ENCODE assay signal across 33 cellular contexts in the genomic region with DNA sequence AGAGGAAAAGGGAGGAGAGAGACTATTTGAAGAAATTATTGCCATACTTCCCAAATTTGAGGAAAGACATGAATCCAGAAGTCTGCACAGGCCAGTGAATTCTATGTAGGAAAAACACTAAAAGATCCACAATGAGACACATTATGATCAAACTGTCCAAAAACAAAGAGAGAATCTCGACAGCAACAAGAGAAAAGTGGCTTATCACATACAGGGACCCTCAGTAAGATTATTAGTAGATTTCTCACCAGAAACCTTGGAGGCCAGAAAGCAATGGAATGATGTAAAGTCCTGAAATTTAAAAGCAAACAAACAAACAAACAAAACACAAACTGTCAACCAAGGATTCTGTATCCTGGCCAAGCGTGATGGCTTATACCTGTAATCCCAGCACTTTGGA. TPM values are rescaled to one million over a fixed set of nuclear protein-coding genes. Genes with fewer than 3 reads are reported as not detected.
"Had no signal": no experiment of that assay in that cellular context is flagged by ENCODE, and none has a peak within 500 bp of the region (broad histone marks: within the 10 kb centered on the region; RNA-seq: fewer than 3 reads in every experiment).

No MANE protein-coding gene starts in this region.

- FAIRE-seq: astrocyte, bronchial epithelial cell had no signal

- H3K9me3 ChIP-seq: adrenal gland, ascending aorta, body of pancreas, breast epithelium had no signal

- H3K4me3 ChIP-seq: adrenal gland, ascending aorta, body of pancreas, breast epithelium, cardiac muscle cell had no signal

- H3K27me3 ChIP-seq: adrenal gland, ascending aorta, body of pancreas, brain microvascular endothelial cell, breast epithelium, cardiac muscle cell had no signal

- H3K36me3 ChIP-seq: adrenal gland, brain microvascular endothelial cell, breast epithelium, cardiac muscle cell had no signal

- ATAC-seq: activated naive CD4-positive, alpha-beta T cell treated with anti-CD3 and anti-CD28 coated beads, Interleukin-2, amount 50 U/mL, for 72 hours; activated naive CD8-positive, alpha-beta T cell treated with anti-CD3 and anti-CD28 coated beads, Interleukin-2, amount 50 U/mL, for 24 hours; activated T-cell treated with anti-CD3 and anti-CD28 coated beads, Interleukin-2, amount 50 U/mL, for 4 hours; activated T-cell treated with anti-CD3 and anti-CD28 coated beads, Interleukin-2, amount 50 U/mL, for 72 hours; activated T-helper 17 cell treated with anti-CD3 and anti-CD28 coated beads, Interleukin-2, amount 50 U/mL, for 72 hours; body of pancreas had no signal

- H3K4me1 ChIP-seq: adrenal gland, ascending aorta, body of pancreas, breast epithelium had no signal

- DNase-seq: activated effector memory CD4-positive, alpha-beta T cell treated with anti-CD3 and anti-CD28 coated beads, Interleukin-2, amount 50 U/mL, for 16 hours; activated effector memory CD4-positive, alpha-beta T cell treated with Interleukin-2 at 50 U/mL for 16 hours; activated gamma-delta T cell; activated gamma-delta T cell treated with Interleukin-2 at 50 U/mL for 16 hours; activated naive CD4-positive, alpha-beta T cell; activated naive CD4-positive, alpha-beta T cell treated with anti-CD3 and anti-CD28 coated beads for 36 hours; activated naive CD4-positive, alpha-beta T cell treated with anti-CD3 and anti-CD28 coated beads, Interleukin-2, amount 10 ng/mL, durations not matched to agents 7 days and 5 days; activated naive CD4-positive, alpha-beta T cell treated with anti-CD3 and anti-CD28 coated beads, Interleukin-2, amount 50 U/mL, for 16 hours; activated naive CD4-positive, alpha-beta T cell treated with Interleukin-2 at 50 U/mL for 16 hours; activated naive CD8-positive, alpha-beta T cell treated with anti-CD3 and anti-CD28 coated beads for 36 hours; activated naive CD8-positive, alpha-beta T cell treated with anti-CD3 and anti-CD28 coated beads, Interleukin-2, amount 10 ng/mL, durations not matched to agents 7 days and 5 days; activated naive CD8-positive, alpha-beta T cell treated with anti-CD3 and anti-CD28 coated beads, Interleukin-2, amount 50 U/mL, for 24 hours; activated T-cell treated with anti-CD3 and anti-CD28 coated beads, Interleukin-2, amount 50 U/mL, for 24 hours; activated T-cell treated with anti-CD3 and anti-CD28 coated beads, Interleukin-2, amount 50 U/mL, for 4 hours; activated T-cell treated with anti-CD3 and anti-CD28 coated beads, Interleukin-2, amount 50 U/mL, for 48 hours; activated T-cell treated with anti-CD3 and anti-CD28 coated beads, Interleukin-2, amount 50 U/mL, for 72 hours; adrenal gland; amniotic stem cell; amygdala; anterior cingulate cortex; aorta; body of pancreas; brain microvascular endothelial cell; caudate nucleus; central memory CD4-positive, alpha-beta T cell; cerebellar nuclear complex had no signal

- H3K27ac ChIP-seq: adrenal gland, ascending aorta, body of pancreas, brain microvascular endothelial cell, breast epithelium, cardiac muscle cell had no signal

RNA-seq across cellular contexts. Expression of gene IL17D, which starts 55.7 kb away (rescaled TPM):
- total RNA-seq: activated naive CD8-positive, alpha-beta T cell treated with anti-CD3 and anti-CD28 coated beads, Interleukin-2, amount 10 ng/mL, durations not matched to agents 7 days and 5 days; ascending aorta had no signal
